Comparison of ENCODE assay signal across 8 cellular contexts in genomic region chr4:42656736-42656985, GRCh38. TPM values are rescaled to one million over a fixed set of nuclear protein-coding genes. Genes with fewer than 3 reads are reported as not detected.
A peak's percentile ranks its signal among the peaks of the same experiment; 100 is the strongest.
DNase-seq lines count a peak whose midpoint lies in the region; ATAC-seq and TF ChIP-seq lines count a peak whose summit lies in the region.

No MANE protein-coding gene starts in this region.

- no peaks in the 10 kb centered on the region for H3K36me3 ChIP-seq in KMS-11 (ENCODE audit: insufficient read depth)

- H3K27ac Mint-ChIP-seq in naive thymus-derived CD8-positive, alpha-beta T cell: peak overlapping the region; percentile 90 to 99 (median 96)

- H3K9ac ChIP-seq in KMS-11: peak overlapping the region; percentile 71; the same call in 1 of the 2 replicates

- peaks cover 24% of the 10 kb centered on the region for H3K4me1 ChIP-seq in KMS-11 (ENCODE audit: low read depth, poor library complexity, severe bottlenecking)

- peaks cover 14 to 16% (median 15%) of the 10 kb centered on the region in 3 donors for H3K36me3 Mint-ChIP-seq in naive thymus-derived CD8-positive, alpha-beta T cell

- H2AFZ ChIP-seq in KMS-11 (ENCODE audit: low read depth): peak overlapping the region; percentile 47; the same call in 1 of the 2 replicates

- DNase-seq in AG10803 (ENCODE audit: low read depth): no peak
- DNase-seq in naive thymus-derived CD8-positive, alpha-beta T cell: no peak
- DNase-seq in NCI-H128 (lab: John Stamatoyannopoulos, UW; ENCODE audit: unreplicated experiment): no peak
- no peak for DNase-seq in NCI-H526 (lab: John Stamatoyannopoulos, UW)
- DNase-seq in KG1 (lab: John Stamatoyannopoulos, UW): no peak

- H3K4me3 Mint-ChIP-seq in naive thymus-derived CD8-positive, alpha-beta T cell: peak overlapping the region; percentile 89 to 98 (median 96)

- H3K4me3 ChIP-seq in AG10803 (ENCODE audit: low read length) (peak overlapping the region; percentile 67), KMS-11 (IDR thresholded peaks at IDR 0.05; ENCODE audit: insufficient read depth, low read depth, low read length) (no peak overlapping the region)

- H3K27ac ChIP-seq in KMS-11: peak overlapping the region; percentile 68
- peak overlapping the region; percentile 86 for H3K27ac ChIP-seq in cingulate gyrus (ENCODE audit: low read depth, low read length)

- peak overlapping the region; percentile 88; the same call in 1 of the 2 replicates for H3K4me2 ChIP-seq in KMS-11

- POLR2A ChIA-PET in naive thymus-derived CD8-positive, alpha-beta T cell (lab: Charles Lee): interaction anchor here (1.0 to 5.9 kb wide), 19 partner anchors 10 to 103 kb away, joined by 3 to 120 read pairs (median 4); no protein-coding TSS in a partner anchor

- peaks cover 15% of the 10 kb centered on the region; the same call in 1 of the 2 replicates for H3K79me2 ChIP-seq in KMS-11 (ENCODE audit: insufficient read depth, low read depth)

- no peaks in the 10 kb centered on the region for H3K27me3 ChIP-seq in KMS-11 (ENCODE audit: insufficient read depth, low read depth)

- H3K4me1 Mint-ChIP-seq in naive thymus-derived CD8-positive, alpha-beta T cell: peaks cover 39 to 58% (median 54%) of the 10 kb centered on the region in 4 donors

- no peaks in the 10 kb centered on the region for H3K27me3 Mint-ChIP-seq in naive thymus-derived CD8-positive, alpha-beta T cell

- peaks cover 3 to 18% (median 9%) of the 10 kb centered on the region in 9 donors for H3K9me3 Mint-ChIP-seq in naive thymus-derived CD8-positive, alpha-beta T cell

- H4K20me1 ChIP-seq in KMS-11 (ENCODE audit: insufficient read depth): no peaks in the 10 kb centered on the region

- ATAC-seq in naive thymus-derived CD8-positive, alpha-beta T cell: no peak
- no peak for ATAC-seq in HG02973 (IDR thresholded peaks at IDR 0.05; ENCODE audit: unreplicated experiment)

- TF ChIP-seq CTCF in AG10803 (conservative IDR thresholded peaks at IDR 0.05; ENCODE audit: low read length) (no peak), KMS-11 (conservative IDR thresholded peaks at IDR 0.05; ENCODE audit: low read depth, low read length) (no peak)

RNA-seq across cellular contexts. Expression of gene ATP8A1, which starts 0.2 kb away (rescaled TPM):
- 100 to 1,000 TPM; 106 to 117 TPM for total RNA-seq in naive thymus-derived CD8-positive, alpha-beta T cell
- polyA plus RNA-seq in naive thymus-derived CD8-positive, alpha-beta T cell: 10 to 100 TPM; 17.5 to 31.1 (median 20.5) TPM
